In the genomic region with DNA sequence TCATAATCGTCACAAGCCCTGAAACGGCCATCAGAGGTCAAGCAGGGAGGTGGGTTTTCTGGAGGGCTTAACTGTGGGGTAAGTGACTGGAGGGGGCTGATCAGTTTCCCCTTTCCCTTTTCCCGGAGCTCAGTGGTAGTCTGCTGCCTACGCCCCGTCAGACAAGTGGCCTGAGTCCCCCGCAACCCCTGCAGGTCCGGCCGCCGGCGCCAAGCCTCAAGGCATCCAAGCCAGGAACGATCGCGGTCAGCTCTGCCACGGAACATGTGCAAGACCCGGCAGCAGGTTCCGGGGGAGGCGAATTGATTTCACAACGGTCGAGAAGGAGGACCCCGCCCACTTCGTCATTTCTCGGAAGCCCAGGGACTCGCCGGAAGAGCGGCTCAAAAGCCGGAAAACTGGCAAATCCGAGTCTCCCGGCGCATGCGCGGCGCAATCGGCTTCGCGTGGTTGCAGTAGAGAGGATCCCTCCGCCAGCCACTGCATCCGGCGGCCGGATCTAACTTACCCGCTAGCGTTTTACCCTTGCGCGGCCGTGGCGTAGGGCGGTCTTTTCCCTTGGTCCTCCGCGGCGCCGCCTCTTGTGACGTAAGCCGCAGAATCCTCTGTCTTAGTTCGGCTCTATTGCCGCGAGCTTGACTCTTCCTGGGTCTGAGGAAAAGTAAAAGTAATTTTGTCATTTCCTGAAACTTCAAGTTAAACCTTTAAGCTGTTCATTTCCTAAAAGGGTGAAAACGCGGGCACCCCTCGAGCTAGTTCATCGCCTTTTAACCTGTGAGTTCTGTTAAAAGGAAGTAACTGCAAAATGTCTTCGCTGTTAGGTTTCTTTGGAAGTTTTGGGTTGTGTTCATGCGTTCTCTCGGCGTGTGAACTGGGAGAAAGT, we compare ENCODE assay signal across 8 cellular contexts. TPM values are rescaled to one million over a fixed set of nuclear protein-coding genes. Genes with fewer than 3 reads are reported as not detected.
DNase-seq lines count a peak whose midpoint lies in the region; ATAC-seq and TF ChIP-seq lines count a peak whose summit lies in the region.

No MANE protein-coding gene starts in this region.

- peaks cover 10% of the 10 kb centered on the region for H3K4me1 ChIP-seq in fibroblast of lung (ENCODE audit: control insufficient read depth, extremely low read depth, insufficient read depth, low read length)

- H3K4me1 Mint-ChIP-seq in activated T-helper 2 cell treated with anti-CD3 and anti-CD28 coated beads, Interferon-gamma antibody, Interleukin-2, Interleukin-4, amounts not matched to agents 10 μg/mL and 5 μg/mL and 100 μg/mL, durations not matched to agents 14 hours and 24 hours and 36 hours (ENCODE audit: low read depth) = peaks cover 38% of the 10 kb centered on the region
- H3K4me1 Mint-ChIP-seq in naive B cell = peaks cover 21 to 33% (median 25%) of the 10 kb centered on the region in 3 donors
- H3K4me1 Mint-ChIP-seq in stimulated activated effector memory CD8-positive, alpha-beta T cell treated with anti-CD3 and anti-CD28 coated beads, Interleukin-12 subunit alpha, Interleukin-12 subunit beta, amount 100 ng/mL, for 72 hours = peaks cover 7% of the 10 kb centered on the region

- H3K36me3 Mint-ChIP-seq in activated T-helper 2 cell treated with anti-CD3 and anti-CD28 coated beads, Interferon-gamma antibody, Interleukin-2, Interleukin-4, amounts not matched to agents 10 μg/mL and 5 μg/mL and 100 μg/mL, durations not matched to agents 14 hours and 24 hours and 36 hours (ENCODE audit: low read depth) = peaks cover 28% of the 10 kb centered on the region
- H3K36me3 Mint-ChIP-seq in naive B cell = no peaks in the 10 kb centered on the region
- peaks cover 16% of the 10 kb centered on the region for H3K36me3 Mint-ChIP-seq in stimulated activated effector memory CD8-positive, alpha-beta T cell treated with anti-CD3 and anti-CD28 coated beads, Interleukin-12 subunit alpha, Interleukin-12 subunit beta, amount 100 ng/mL, for 72 hours

- H4K20me1 ChIP-seq in fibroblast of lung (ENCODE audit: control insufficient read depth, extremely low read depth, insufficient read depth, low read length) = no peaks in the 10 kb centered on the region

- peaks cover 12% of the 10 kb centered on the region for H3K9me3 Mint-ChIP-seq in activated T-helper 2 cell treated with anti-CD3 and anti-CD28 coated beads, Interferon-gamma antibody, Interleukin-2, Interleukin-4, amounts not matched to agents 10 μg/mL and 5 μg/mL and 100 μg/mL, durations not matched to agents 14 hours and 24 hours and 36 hours
- H3K9me3 Mint-ChIP-seq in naive B cell = no peaks in the 10 kb centered on the region
- no peaks in the 10 kb centered on the region for H3K9me3 Mint-ChIP-seq in stimulated activated effector memory CD8-positive, alpha-beta T cell treated with anti-CD3 and anti-CD28 coated beads, Interleukin-12 subunit alpha, Interleukin-12 subunit beta, amount 100 ng/mL, for 72 hours

- H3K9me3 ChIP-seq in fibroblast of lung (ENCODE audit: control insufficient read depth, insufficient read depth, low read depth, low read length) = no peaks in the 10 kb centered on the region

- H3K9ac ChIP-seq in fibroblast of lung (ENCODE audit: insufficient read depth, low read length) = peak overlapping the region; percentile 87

- H3K27ac ChIP-seq in fibroblast of lung (ENCODE audit: insufficient read depth, low read length) = peak overlapping the region; percentile 98

- peaks cover 16% of the 10 kb centered on the region for H3K79me2 ChIP-seq in fibroblast of lung (ENCODE audit: control insufficient read depth, insufficient read depth, low read length)

- peak; percentile 88 for ATAC-seq in naive B cell (ENCODE audit: low read depth in 2 of 2)
- peak; percentile 99 for ATAC-seq in stimulated activated effector memory CD8-positive, alpha-beta T cell treated with anti-CD3 and anti-CD28 coated beads, Interleukin-12 subunit alpha, Interleukin-12 subunit beta, amount 100 ng/mL, for 72 hours

- intact Hi-C loops in activated T-helper 2 cell treated with anti-CD3 and anti-CD28 coated beads, Interferon-gamma antibody, Interleukin-2, Interleukin-4, amounts not matched to agents 10 μg/mL and 5 μg/mL and 100 μg/mL, durations not matched to agents 14 hours and 24 hours and 36 hours (cut with micrococcal nuclease) = loop anchor here (1.0 to 2.0 kb wide), 8 partner anchors 15 to 620 kb away; a partner anchor contains a TSS

- H3K4me3 ChIP-seq in LNCaP clone FGC (ENCODE audit: low read depth, low read length) (peak overlapping the region; percentile 74), fibroblast of lung (replicated peaks in 1 of 4; ENCODE audit: control extremely low read depth in 1 of 4, insufficient read depth in 1 of 4, low read depth in 3 of 4, low read length in 4 of 4) (peak overlapping the region; percentile 76 to 96 (median 86))

- no peaks in the 10 kb centered on the region for H3K27me3 ChIP-seq in fibroblast of lung (ENCODE audit: control insufficient read depth, insufficient read depth, low read length)

- DNase-seq in EL (peak; percentile 100), H4 (ENCODE audit: low spot score) (peak; percentile 99), LNCaP clone FGC (ENCODE audit: low read depth) (peak; percentile 99), RPMI8226 (peak; percentile 100), fibroblast of lung (ENCODE audit: low read depth in 2 of 2) (peak; percentile 100), naive B cell (peak; percentile 98)
- DNase-seq in activated T-helper 2 cell treated with anti-CD3 and anti-CD28 coated beads, Interferon-gamma antibody, Interleukin-2, Interleukin-4, amounts not matched to agents 10 μg/mL and 5 μg/mL and 100 μg/mL, durations not matched to agents 14 hours and 24 hours and 36 hours (ENCODE audit: low spot score) = peak; percentile 99
- DNase-seq in stimulated activated effector memory CD8-positive, alpha-beta T cell treated with anti-CD3 and anti-CD28 coated beads, Interleukin-12 subunit alpha, Interleukin-12 subunit beta, amount 100 ng/mL, for 72 hours (ENCODE audit: low spot score in 2 of 2) = peak; percentile 92 to 99

- no peaks in the 10 kb centered on the region for H3K36me3 ChIP-seq in fibroblast of lung (ENCODE audit: control insufficient read depth, insufficient read depth, low read length)

- peak overlapping the region; percentile 28 for H2AFZ ChIP-seq in fibroblast of lung (ENCODE audit: low read length)

- H3K27me3 Mint-ChIP-seq in activated T-helper 2 cell treated with anti-CD3 and anti-CD28 coated beads, Interferon-gamma antibody, Interleukin-2, Interleukin-4, amounts not matched to agents 10 μg/mL and 5 μg/mL and 100 μg/mL, durations not matched to agents 14 hours and 24 hours and 36 hours (ENCODE audit: low read depth) = no peaks in the 10 kb centered on the region
- no peaks in the 10 kb centered on the region for H3K27me3 Mint-ChIP-seq in naive B cell

- peak overlapping the region; percentile 96 for H3K27ac Mint-ChIP-seq in activated T-helper 2 cell treated with anti-CD3 and anti-CD28 coated beads, Interferon-gamma antibody, Interleukin-2, Interleukin-4, amounts not matched to agents 10 μg/mL and 5 μg/mL and 100 μg/mL, durations not matched to agents 14 hours and 24 hours and 36 hours
- H3K27ac Mint-ChIP-seq in naive B cell = peak overlapping the region; percentile 88 to 99 (median 97)
- peak overlapping the region; percentile 98 for H3K27ac Mint-ChIP-seq in stimulated activated effector memory CD8-positive, alpha-beta T cell treated with anti-CD3 and anti-CD28 coated beads, Interleukin-12 subunit alpha, Interleukin-12 subunit beta, amount 100 ng/mL, for 72 hours

- peak overlapping the region; percentile 94 for H3K4me2 ChIP-seq in fibroblast of lung (ENCODE audit: extremely low read depth, insufficient read depth, low read length)

- TF ChIP-seq CTCF in LNCaP clone FGC (IDR thresholded peaks at IDR 0.05; ENCODE audit: control insufficient read depth, extremely low read depth, insufficient read depth) (no peak), fibroblast of lung (conservative IDR thresholded peaks at IDR 0.05 in 1 of 2, IDR thresholded peaks at IDR 0.05 in 1 of 2; ENCODE audit: low read depth in 1 of 2, low read length in 2 of 2) (no peak)

- peak overlapping the region; percentile 97 for H3K4me3 Mint-ChIP-seq in activated T-helper 2 cell treated with anti-CD3 and anti-CD28 coated beads, Interferon-gamma antibody, Interleukin-2, Interleukin-4, amounts not matched to agents 10 μg/mL and 5 μg/mL and 100 μg/mL, durations not matched to agents 14 hours and 24 hours and 36 hours (ENCODE audit: low read depth)
- peak overlapping the region; percentile 82 to 94 (median 92) for H3K4me3 Mint-ChIP-seq in naive B cell
- peak overlapping the region; percentile 77 for H3K4me3 Mint-ChIP-seq in stimulated activated effector memory CD8-positive, alpha-beta T cell treated with anti-CD3 and anti-CD28 coated beads, Interleukin-12 subunit alpha, Interleukin-12 subunit beta, amount 100 ng/mL, for 72 hours

RNA-seq across cellular contexts. Expression of a gene that starts 14.9 kb away (rescaled TPM):
- total RNA-seq in H4 (2014; rRNA removed; shearing (Covaris generic)) = 24.3 and 30.6 TPM in 2 replicates
- total RNA-seq in activated T-helper 2 cell treated with anti-CD3 and anti-CD28 coated beads, Interferon-gamma antibody, Interleukin-2, Interleukin-4, amounts not matched to agents 10 μg/mL and 5 μg/mL and 100 μg/mL, durations not matched to agents 14 hours and 24 hours and 36 hours = 160 and 167 TPM in 2 replicates
- total RNA-seq in fibroblast of lung = 140 and 219 TPM in 2 replicates
- polyA plus RNA-seq in fibroblast of lung (63.8 and 88.2 TPM in 2 replicates), naive B cell (ENCODE audit: low read depth in 6 of 6) (100 to 1,000 TPM in 5 of 6 donors, 10 to 100 TPM in 1; 64.1 to 148 (median 138) TPM)
- 27.8 and 35.7 TPM in 2 replicates for polyA plus RNA-seq in fibroblast of lung (2012)
- 12.2 and 31.2 TPM in 2 replicates for polyA minus RNA-seq in fibroblast of lung (ENCODE audit: low replicate concordance)

Comparison
In these comparisons a context has a peak if more than half of its experiments do, and no peak if none do; other contexts are left out.
1. Peak in every context shown above with its lines: DNase-seq, ATAC-seq, H3K4me3 ChIP-seq and H3K27ac ChIP-seq.